23 cellular contexts compared by ENCODE assay signal in the genomic region with DNA sequence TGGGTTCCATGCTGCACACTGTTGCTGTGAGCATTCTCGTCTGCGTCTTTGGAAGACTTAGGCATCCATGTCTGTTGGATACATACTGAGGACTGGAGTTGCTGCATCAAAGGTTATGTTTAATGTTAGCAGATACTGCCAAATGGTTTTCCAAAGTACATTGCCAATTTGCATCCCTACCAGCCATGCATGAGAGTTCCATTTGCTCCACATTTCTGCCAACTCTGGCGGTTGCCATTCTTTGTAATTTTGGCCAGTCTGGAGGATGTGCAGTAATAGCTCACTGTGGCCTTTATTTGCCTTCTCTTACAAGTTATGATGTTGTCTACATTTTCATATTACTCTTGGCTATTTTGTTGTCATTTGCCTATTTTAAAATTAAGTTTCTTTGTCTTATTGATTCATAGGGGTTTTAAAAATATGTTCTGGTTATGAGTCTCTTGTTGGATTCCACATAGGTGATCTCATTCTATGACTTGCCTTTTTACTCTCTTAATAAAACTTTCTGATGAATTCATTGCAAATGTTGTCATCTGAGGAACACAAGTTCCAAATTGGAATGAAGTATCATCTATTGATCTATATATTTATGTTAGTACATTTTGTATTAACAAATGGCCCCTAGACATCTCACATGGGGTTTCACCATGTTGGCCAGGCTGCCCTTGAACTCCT. TPM values are rescaled to one million over a fixed set of nuclear protein-coding genes. Genes with fewer than 3 reads are reported as not detected.
"Had no signal": no experiment of that assay in that cellular context is flagged by ENCODE, and none has a peak within 500 bp of the region (broad histone marks: within the 10 kb centered on the region; RNA-seq: fewer than 3 reads in every experiment).

No MANE protein-coding gene starts in this region.

- ATAC-seq: foreskin keratinocyte; gastroesophageal sphincter; heart left ventricle; left cardiac atrium; left lung; naive thymus-derived CD4-positive, alpha-beta T cell; sciatic nerve; stimulated activated naive CD8-positive, alpha-beta T cell treated with anti-CD3 and anti-CD28 coated beads, Interleukin-15, amount 100 ng/mL, for 72 hours had no signal

- H3K27ac ChIP-seq: coronary artery, esophagus muscularis mucosa, foreskin keratinocyte, gastroesophageal sphincter, heart left ventricle, hepatocyte, left lung, neural progenitor cell, prostate gland, right atrium auricular region, thyroid gland, vagina had no signal

- H2AFZ ChIP-seq: hepatocyte, neural progenitor cell had no signal

- H3K9me3 ChIP-seq: esophagus muscularis mucosa, gastroesophageal sphincter, heart left ventricle, left lung, prostate gland, right atrium auricular region, thyroid gland, vagina had no signal

- H3K4me1 ChIP-seq: foreskin keratinocyte, prostate gland, thyroid gland had no signal

- H3K9ac ChIP-seq: neural progenitor cell had no signal

- H3K4me2 ChIP-seq: hepatocyte, neural progenitor cell had no signal

- DNase-seq: dermis blood vessel endothelial cell; effector memory CD4-positive, alpha-beta T cell; foreskin keratinocyte; left cardiac atrium; left lung; mesendoderm; midbrain; naive thymus-derived CD4-positive, alpha-beta T cell; stimulated activated CD4-positive, alpha-beta T cell treated with anti-CD3 and anti-CD28 coated beads, Interleukin-2, amount 100 ng/mL, for 48 hours; stimulated activated naive CD4-positive, alpha-beta T cell; stimulated activated naive CD8-positive, alpha-beta T cell treated with anti-CD3 and anti-CD28 coated beads, Interleukin-15, amount 100 ng/mL, for 72 hours; thyroid gland; trophoblast cell had no signal

- H3K27me3 ChIP-seq: foreskin keratinocyte, heart left ventricle, hepatocyte, left lung, neural progenitor cell, right atrium auricular region, thyroid gland, vagina had no signal

- H3K36me3 ChIP-seq: esophagus muscularis mucosa, gastroesophageal sphincter, left lung, neural progenitor cell, prostate gland, right atrium auricular region, thyroid gland, vagina had no signal

- H3K4me3 ChIP-seq: coronary artery, esophagus muscularis mucosa, gastroesophageal sphincter, heart left ventricle, hepatocyte, left lung, neural progenitor cell, prostate gland, right atrium auricular region, thyroid gland, vagina had no signal

RNA-seq across cellular contexts. Expression of gene FBLN2, which starts 42.1 kb away (rescaled TPM):
- polyA plus RNA-seq: naive thymus-derived CD4-positive, alpha-beta T cell had no signal
